ENCODE assay signal across 1 cellular context in the genomic region with DNA sequence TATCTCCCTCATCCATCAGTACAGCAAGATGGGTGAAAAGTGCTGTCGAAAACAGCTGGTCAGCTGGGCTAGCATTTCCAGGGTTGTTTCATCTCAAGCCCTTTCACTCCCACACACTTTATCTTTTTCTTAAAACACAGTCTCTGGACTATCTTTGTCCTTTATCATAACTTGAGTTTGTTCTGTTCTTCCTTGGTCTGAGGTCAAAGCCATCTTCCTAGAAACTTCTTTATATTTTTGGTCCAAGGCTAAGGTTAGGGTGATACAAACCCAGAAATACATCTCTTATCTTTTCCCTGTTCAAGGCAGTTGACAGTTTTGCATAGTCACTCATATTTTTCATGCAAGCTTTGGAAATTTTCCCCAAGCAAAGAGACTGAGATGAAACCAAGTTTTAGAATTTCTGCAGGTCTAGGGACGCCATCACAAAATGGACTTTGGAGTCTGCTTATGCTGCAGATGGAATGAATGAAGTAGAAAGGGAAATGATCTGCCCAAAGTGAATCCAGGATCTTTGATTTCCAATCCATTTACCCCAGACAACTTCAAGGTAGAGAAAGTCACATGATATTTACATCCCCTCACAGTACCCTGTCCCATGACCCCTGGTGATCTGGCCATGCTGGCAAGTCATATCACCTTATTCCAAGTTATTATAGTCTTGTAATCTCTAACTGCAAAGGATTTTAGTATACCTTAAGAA.
TF ChIP-seq lines count a peak whose summit lies in the region.

No MANE protein-coding gene starts in this region.

TF ChIP-seq in K562, 482 proteins besides CTCF, POLR2A, EP300 and RAD21 (continued from another document and continues in another):
- TF ChIP-seq, protein P1, sequence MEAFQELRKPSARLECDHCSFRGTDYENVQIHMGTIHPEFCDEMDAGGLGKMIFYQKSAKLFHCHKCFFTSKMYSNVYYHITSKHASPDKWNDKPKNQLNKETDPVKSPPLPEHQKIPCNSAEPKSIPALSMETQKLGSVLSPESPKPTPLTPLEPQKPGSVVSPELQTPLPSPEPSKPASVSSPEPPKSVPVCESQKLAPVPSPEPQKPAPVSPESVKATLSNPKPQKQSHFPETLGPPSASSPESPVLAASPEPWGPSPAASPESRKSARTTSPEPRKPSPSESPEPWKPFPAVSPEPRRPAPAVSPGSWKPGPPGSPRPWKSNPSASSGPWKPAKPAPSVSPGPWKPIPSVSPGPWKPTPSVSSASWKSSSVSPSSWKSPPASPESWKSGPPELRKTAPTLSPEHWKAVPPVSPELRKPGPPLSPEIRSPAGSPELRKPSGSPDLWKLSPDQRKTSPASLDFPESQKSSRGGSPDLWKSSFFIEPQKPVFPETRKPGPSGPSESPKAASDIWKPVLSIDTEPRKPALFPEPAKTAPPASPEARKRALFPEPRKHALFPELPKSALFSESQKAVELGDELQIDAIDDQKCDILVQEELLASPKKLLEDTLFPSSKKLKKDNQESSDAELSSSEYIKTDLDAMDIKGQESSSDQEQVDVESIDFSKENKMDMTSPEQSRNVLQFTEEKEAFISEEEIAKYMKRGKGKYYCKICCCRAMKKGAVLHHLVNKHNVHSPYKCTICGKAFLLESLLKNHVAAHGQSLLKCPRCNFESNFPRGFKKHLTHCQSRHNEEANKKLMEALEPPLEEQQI (IDR thresholded peaks at IDR 0.05), result no peak
- TF ChIP-seq ZNF507 (tag; conservative IDR thresholded peaks at IDR 0.05) (no peak), BDP1 (IDR thresholded peaks at IDR 0.05; ENCODE audit: insufficient read depth, insufficient read length) (no peak), HNRNPL (IDR thresholded peaks at IDR 0.05; ENCODE audit: low read depth, low read length) (no peak), HDAC1 (IDR thresholded peaks at IDR 0.05) (peak in 1 of 2 experiments; percentile 80; a peak in 2 of 4 replicates), TEAD4 (IDR thresholded peaks at IDR 0.05; ENCODE audit: low read length) (peak; percentile 80), TEAD4 (CRISPR knock-in tag; IDR thresholded peaks at IDR 0.05; ENCODE audit: borderline replicate concordance) (no peak), XRCC5 (IDR thresholded peaks at IDR 0.05; ENCODE audit: low read depth, low read length) (no peak), SMC3 (conservative IDR thresholded peaks at IDR 0.05; ENCODE audit: insufficient read depth, low read depth, low read length) (no peak), SRF (CRISPR knock-in tag; IDR thresholded peaks at IDR 0.05) (no peak), NFE2 (IDR thresholded peaks at IDR 0.05; ENCODE audit: low read depth) (peak; percentile 88), ZNF280A (IDR thresholded peaks at IDR 0.05; ENCODE audit: low read depth, partially characterized antibody) (no peak), FOXM1 (IDR thresholded peaks at IDR 0.05; ENCODE audit: low read depth) (no peak), FOXM1 (CRISPR knock-in tag; IDR thresholded peaks at IDR 0.05; ENCODE audit: low read depth) (no peak), ZNF23 (CRISPR knock-in tag; IDR thresholded peaks at IDR 0.05) (no peak), PTTG1 (tag; IDR thresholded peaks at IDR 0.05; ENCODE audit: low read depth) (no peak), ZNF668 (CRISPR knock-in tag; IDR thresholded peaks at IDR 0.05) (no peak), ZNF584 (CRISPR knock-in tag; IDR thresholded peaks at IDR 0.05; ENCODE audit: low read depth) (no peak), ZNF165 (CRISPR knock-in tag; IDR thresholded peaks at IDR 0.05; ENCODE audit: borderline replicate concordance) (no peak), NFXL1 (CRISPR knock-in tag; IDR thresholded peaks at IDR 0.05) (no peak), EZH2 (IDR thresholded peaks at IDR 0.05; ENCODE audit: borderline replicate concordance, low read depth, low read length) (no peak), KLF6 (CRISPR knock-in tag; IDR thresholded peaks at IDR 0.05; ENCODE audit: borderline replicate concordance) (no peak), GATAD2A (IDR thresholded peaks at IDR 0.05) (0 out of 2 replicates have a peak, but pooled peaks have one; percentile 56), CAMTA2 (CRISPR knock-in tag; conservative IDR thresholded peaks at IDR 0.05) (no peak), ZNF764 (CRISPR knock-in tag; IDR thresholded peaks at IDR 0.05; ENCODE audit: low read depth) (no peak), TFAM (CRISPR knock-in tag; conservative IDR thresholded peaks at IDR 0.05) (no peak), SMAD4 (CRISPR knock-in tag; conservative IDR thresholded peaks at IDR 0.05) (peak; percentile 70), NCOR1 (IDR thresholded peaks at IDR 0.05) (peak; percentile 56), ZNF174 (CRISPR knock-in tag; IDR thresholded peaks at IDR 0.05) (no peak), ZBTB33 (CRISPR knock-in tag; IDR thresholded peaks at IDR 0.05) (no peak), TEAD1 (CRISPR knock-in tag; IDR thresholded peaks at IDR 0.05) (peak in 1 of 2 experiments; percentile 61; a peak in 1 of 4 replicates), ZNF124 (CRISPR knock-in tag; IDR thresholded peaks at IDR 0.05) (no peak), CCNT2 (IDR thresholded peaks at IDR 0.05; ENCODE audit: borderline replicate concordance, extremely low read depth, insufficient read length, low read depth, low read length) (no peak), ZNF408 (CRISPR knock-in tag; IDR thresholded peaks at IDR 0.05; ENCODE audit: low read depth) (no peak), MLLT1 (IDR thresholded peaks at IDR 0.05) (no peak), ZKSCAN1 (IDR thresholded peaks at IDR 0.05; ENCODE audit: low read depth, low read length) (no peak), CHD1 (IDR thresholded peaks at IDR 0.05; ENCODE audit: low read length) (no peak), SIN3B (IDR thresholded peaks at IDR 0.05; ENCODE audit: low read depth) (no peak), FOSL1 (tag; conservative IDR thresholded peaks at IDR 0.05) (peak; percentile 61), NR4A1 (CRISPR knock-in tag; IDR thresholded peaks at IDR 0.05) (no peak), NR4A1 (tag; IDR thresholded peaks at IDR 0.05) (no peak)
- TF ChIP-seq, protein P2, sequence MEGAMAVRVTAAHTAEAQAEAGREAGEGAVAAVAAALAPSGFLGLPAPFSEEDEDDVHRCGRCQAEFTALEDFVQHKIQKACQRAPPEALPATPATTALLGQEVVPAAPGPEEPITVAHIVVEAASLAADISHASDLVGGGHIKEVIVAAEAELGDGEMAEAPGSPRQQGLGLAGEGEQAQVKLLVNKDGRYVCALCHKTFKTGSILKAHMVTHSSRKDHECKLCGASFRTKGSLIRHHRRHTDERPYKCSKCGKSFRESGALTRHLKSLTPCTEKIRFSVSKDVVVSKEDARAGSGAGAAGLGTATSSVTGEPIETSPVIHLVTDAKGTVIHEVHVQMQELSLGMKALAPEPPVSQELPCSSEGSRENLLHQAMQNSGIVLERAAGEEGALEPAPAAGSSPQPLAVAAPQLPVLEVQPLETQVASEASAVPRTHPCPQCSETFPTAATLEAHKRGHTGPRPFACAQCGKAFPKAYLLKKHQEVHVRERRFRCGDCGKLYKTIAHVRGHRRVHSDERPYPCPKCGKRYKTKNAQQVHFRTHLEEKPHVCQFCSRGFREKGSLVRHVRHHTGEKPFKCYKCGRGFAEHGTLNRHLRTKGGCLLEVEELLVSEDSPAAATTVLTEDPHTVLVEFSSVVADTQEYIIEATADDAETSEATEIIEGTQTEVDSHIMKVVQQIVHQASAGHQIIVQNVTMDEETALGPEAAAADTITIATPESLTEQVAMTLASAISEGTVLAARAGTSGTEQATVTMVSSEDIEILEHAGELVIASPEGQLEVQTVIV (CRISPR knock-in tag; IDR thresholded peaks at IDR 0.05; ENCODE audit: borderline replicate concordance), result no peak
- TF ChIP-seq, protein P3, sequence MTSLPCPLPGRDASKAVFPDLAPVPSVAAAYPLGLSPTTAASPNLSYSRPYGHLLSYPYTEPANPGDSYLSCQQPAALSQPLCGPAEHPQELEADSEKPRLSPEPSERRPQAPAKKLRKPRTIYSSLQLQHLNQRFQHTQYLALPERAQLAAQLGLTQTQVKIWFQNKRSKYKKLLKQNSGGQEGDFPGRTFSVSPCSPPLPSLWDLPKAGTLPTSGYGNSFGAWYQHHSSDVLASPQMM (CRISPR knock-in tag; IDR thresholded peaks at IDR 0.05), result no peak
- TF ChIP-seq, protein P4, sequence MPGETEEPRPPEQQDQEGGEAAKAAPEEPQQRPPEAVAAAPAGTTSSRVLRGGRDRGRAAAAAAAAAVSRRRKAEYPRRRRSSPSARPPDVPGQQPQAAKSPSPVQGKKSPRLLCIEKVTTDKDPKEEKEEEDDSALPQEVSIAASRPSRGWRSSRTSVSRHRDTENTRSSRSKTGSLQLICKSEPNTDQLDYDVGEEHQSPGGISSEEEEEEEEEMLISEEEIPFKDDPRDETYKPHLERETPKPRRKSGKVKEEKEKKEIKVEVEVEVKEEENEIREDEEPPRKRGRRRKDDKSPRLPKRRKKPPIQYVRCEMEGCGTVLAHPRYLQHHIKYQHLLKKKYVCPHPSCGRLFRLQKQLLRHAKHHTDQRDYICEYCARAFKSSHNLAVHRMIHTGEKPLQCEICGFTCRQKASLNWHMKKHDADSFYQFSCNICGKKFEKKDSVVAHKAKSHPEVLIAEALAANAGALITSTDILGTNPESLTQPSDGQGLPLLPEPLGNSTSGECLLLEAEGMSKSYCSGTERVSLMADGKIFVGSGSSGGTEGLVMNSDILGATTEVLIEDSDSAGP (CRISPR knock-in tag; IDR thresholded peaks at IDR 0.05), result no peak
- TF ChIP-seq, protein P5, sequence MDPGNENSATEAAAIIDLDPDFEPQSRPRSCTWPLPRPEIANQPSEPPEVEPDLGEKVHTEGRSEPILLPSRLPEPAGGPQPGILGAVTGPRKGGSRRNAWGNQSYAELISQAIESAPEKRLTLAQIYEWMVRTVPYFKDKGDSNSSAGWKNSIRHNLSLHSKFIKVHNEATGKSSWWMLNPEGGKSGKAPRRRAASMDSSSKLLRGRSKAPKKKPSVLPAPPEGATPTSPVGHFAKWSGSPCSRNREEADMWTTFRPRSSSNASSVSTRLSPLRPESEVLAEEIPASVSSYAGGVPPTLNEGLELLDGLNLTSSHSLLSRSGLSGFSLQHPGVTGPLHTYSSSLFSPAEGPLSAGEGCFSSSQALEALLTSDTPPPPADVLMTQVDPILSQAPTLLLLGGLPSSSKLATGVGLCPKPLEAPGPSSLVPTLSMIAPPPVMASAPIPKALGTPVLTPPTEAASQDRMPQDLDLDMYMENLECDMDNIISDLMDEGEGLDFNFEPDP (CRISPR knock-in tag; IDR thresholded peaks at IDR 0.05), result no peak
